ENCODE assay signal across 8 cellular contexts in the genomic region with DNA sequence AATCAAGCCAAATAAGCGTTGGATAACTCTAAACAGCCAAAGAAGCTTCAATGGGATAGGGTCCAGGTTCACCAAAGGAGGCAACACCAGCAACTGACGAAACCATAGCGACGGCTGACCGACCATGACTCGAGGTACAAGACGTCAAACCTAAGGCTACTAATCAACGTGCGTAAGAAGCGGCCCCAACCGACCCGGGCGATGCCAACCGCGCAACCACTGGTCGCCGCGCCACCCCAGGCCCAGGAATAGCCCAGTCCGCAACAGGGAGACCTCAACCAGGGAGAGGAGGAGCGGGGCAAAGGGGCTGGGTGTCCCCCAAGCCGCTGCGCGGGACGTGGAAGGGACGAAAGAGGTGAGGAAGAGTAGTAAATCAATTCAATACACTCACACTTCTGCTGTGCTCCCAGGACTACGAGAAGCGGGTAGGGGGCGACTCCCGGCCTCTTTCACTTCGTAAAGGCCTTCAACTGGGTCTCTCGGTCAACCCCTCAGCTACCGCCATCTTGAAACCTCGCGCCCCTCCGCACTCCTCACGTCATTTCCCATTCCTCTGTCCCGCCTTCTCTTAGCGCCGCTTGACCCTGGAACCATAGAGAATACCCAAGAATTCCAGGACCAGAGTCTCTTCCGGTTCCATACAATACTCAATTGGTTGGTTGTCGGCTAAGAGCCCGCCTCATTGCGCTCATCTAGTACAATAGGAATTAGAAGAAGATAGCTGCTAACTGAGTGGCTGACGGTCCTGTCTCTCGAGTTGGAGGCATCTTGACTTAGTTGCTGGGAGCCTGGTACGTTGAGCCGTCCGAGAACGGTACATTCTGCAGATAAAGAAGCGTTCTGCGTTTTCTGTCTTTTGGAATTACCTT. TPM values are rescaled to one million over a fixed set of nuclear protein-coding genes. Genes with fewer than 3 reads are reported as not detected.
DNase-seq lines count a peak whose midpoint lies in the region; ATAC-seq, FAIRE-seq and TF ChIP-seq lines count a peak whose summit lies in the region.

A gene with protein sequence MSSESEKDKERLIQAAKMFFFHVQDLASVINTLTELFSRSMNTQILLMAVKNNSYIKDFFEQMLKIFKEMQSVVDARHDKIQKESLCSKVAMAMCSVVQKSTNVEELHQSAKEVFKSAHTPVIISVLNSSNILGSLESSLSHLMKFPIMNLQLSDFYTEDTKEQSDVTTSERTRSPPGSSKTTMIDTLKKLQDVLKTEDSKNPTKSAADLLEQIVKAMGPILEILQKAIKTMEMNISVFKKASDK (plus strand): TSS at position 710 of the 869 bp plus-strand sequence. CDS start 19,266 bp downstream, outside the sequence.
A gene (minus strand): TSS at position 518 of the 869 bp plus-strand sequence. CDS start 2,095 bp downstream, outside the sequence.

- TF ChIP-seq POLR2A in GM12892 (IDR thresholded peaks at IDR 0.05; ENCODE audit: low read depth, low read length) (peak; percentile 84), tibial nerve (IDR thresholded peaks at IDR 0.05) (peak; percentile 36 to 84)

- H3K9me3 ChIP-seq in SU-DHL-6 (ENCODE audit: insufficient read depth, low read length) = no peaks in the 10 kb centered on the region
- H3K9me3 ChIP-seq in parathyroid adenoma (ENCODE audit: control insufficient read depth, low read length) = no peaks in the 10 kb centered on the region
- no peaks in the 10 kb centered on the region for H3K9me3 ChIP-seq in tibial nerve

- H3K4me1 ChIP-seq in parathyroid adenoma (peaks cover 3% of the 10 kb centered on the region), tibial nerve (peaks cover 0 to 43% (median 13%) of the 10 kb centered on the region in 4 donors)

- intact Hi-C loops in cardiac septum (cut with DNase I) = loop anchor here (1.0 to 5.0 kb wide), 2 partner anchors 33 to 39 kb away; a partner anchor contains a TSS

- H3K9ac ChIP-seq in SU-DHL-6 (ENCODE audit: low read length) (peak within 1 kb of the TSS; percentile 85), parathyroid adenoma (peak within 1 kb of the TSS; percentile 9)

- peak; percentile 96 for FAIRE-seq in GM12892 (lab: Jason Lieb, UNC)

- H3K79me2 ChIP-seq in SU-DHL-6 (ENCODE audit: insufficient read depth, low read length) = peaks cover 57% of the 10 kb centered on the region
- H3K79me2 ChIP-seq in parathyroid adenoma = peaks cover 18% of the 10 kb centered on the region

- peak within 1 kb of the TSS; percentile 87 for H2AFZ ChIP-seq in SU-DHL-6 (ENCODE audit: low read depth, low read length, severe bottlenecking)
- peak within 1 kb of the TSS; percentile 84 for H2AFZ ChIP-seq in parathyroid adenoma

- H3K27ac ChIP-seq in SU-DHL-6 (ENCODE audit: low read depth, low read length) (peak within 1 kb of the TSS; percentile 51), adipose tissue (ENCODE audit: low read depth, low read length) (peak within 1 kb of the TSS; percentile 64), parathyroid adenoma (peak within 1 kb of the TSS; percentile 73), tibial nerve (peak within 1 kb of the TSS; percentile 92 to 96 (median 94))

- no peak for TF ChIP-seq CTCF in SU-DHL-6 (IDR thresholded peaks at IDR 0.05; ENCODE audit: insufficient read depth, low read length, poor library complexity, severe bottlenecking)
- no peak for TF ChIP-seq CTCF in parathyroid adenoma (IDR thresholded peaks at IDR 0.05)
- peak in 1 of 5 experiments; percentile 30 for TF ChIP-seq CTCF in tibial nerve (IDR thresholded peaks at IDR 0.05)

- peaks cover 18% of the 10 kb centered on the region for H4K20me1 ChIP-seq in SU-DHL-6 (ENCODE audit: low read depth, low read length)

- peak; percentile 86 to 94 for TF ChIP-seq EP300 in tibial nerve (IDR thresholded peaks at IDR 0.05)

- H3F3A ChIP-seq in SU-DHL-6 (ENCODE audit: insufficient read depth) = peaks cover 4% of the 10 kb centered on the region; the same call in 1 of the 2 replicates

- H3K4me2 ChIP-seq in SU-DHL-6 (ENCODE audit: low read depth, low read length, poor library complexity, severe bottlenecking) (peak within 1 kb of the TSS; percentile 92), parathyroid adenoma (ENCODE audit: low read length) (peak within 1 kb of the TSS; percentile 91)

- H3K27me3 ChIP-seq in SU-DHL-6 (ENCODE audit: low read length) (no peaks in the 10 kb centered on the region), parathyroid adenoma (ENCODE audit: control insufficient read depth, insufficient read depth, low read length) (no peaks in the 10 kb centered on the region), tibial nerve (no peaks in the 10 kb centered on the region)

- H3K36me3 ChIP-seq in SU-DHL-6 (ENCODE audit: low read length) (peaks cover 17% of the 10 kb centered on the region; the same call in 1 of the 2 replicates), parathyroid adenoma (ENCODE audit: control insufficient read depth, insufficient read depth, low read length) (no peaks in the 10 kb centered on the region), tibial nerve (peaks cover 0 to 14% (median 0%) of the 10 kb centered on the region in 3 donors)

- H3K9me2 ChIP-seq in SU-DHL-6 (replicated peaks; ENCODE audit: insufficient read depth, low read length) = no peaks in the 10 kb centered on the region

- DNase-seq in GM12892 (ENCODE audit: insufficient read length) (peak; percentile 63), NCI-H1417 treated with DMSO at 0.1 percent for 48 hours (lab: John Stamatoyannopoulos, UW) (peak; percentile 99), cardiac septum (ENCODE audit: low spot score) (peak; percentile 95), tibial nerve (ENCODE audit: low spot score in 2 of 2) (peak; percentile 90 to 97)

- WGBS in adipose tissue, 3 donors = 0% methylated on average over 51 of the region's 51 CpGs
- 0% methylated on average over 51 of the region's 51 CpGs for WGBS in tibial nerve, 2 donors

- ATAC-seq in HG02798 (IDR thresholded peaks at IDR 0.05; ENCODE audit: poor library complexity, unreplicated experiment) = peak; percentile 100

- H3K4me3 ChIP-seq in SU-DHL-6 (ENCODE audit: insufficient read depth, low read length, poor library complexity, severe bottlenecking) = peak within 1 kb of the TSS; percentile 90
- H3K4me3 ChIP-seq in parathyroid adenoma (ENCODE audit: low read depth, low read length) = peak within 1 kb of the TSS; percentile 98
- peak within 1 kb of the TSS; percentile 78 to 91 (median 88) for H3K4me3 ChIP-seq in tibial nerve

RNA-seq across cellular contexts. Expression of the first gene that starts in this region (rescaled TPM):
- 3.6 TPM for polyA plus RNA-seq in GM12892 (2012; ENCODE audit: missing spikeins)
- polyA plus RNA-seq in adipose tissue = 1 to 10 TPM in 1 of 3 donors, under 1 TPM in 2; 0.49 to 1.0 (median 0.82) TPM
- 2.5 TPM for total RNA-seq in cardiac septum
- 1 to 10 TPM in 1 of 4 donors, under 1 TPM in 3; 0.20 to 2.1 (median 0.89) TPM for total RNA-seq in tibial nerve

RNA-seq across cellular contexts. Expression of the second gene that starts in this region (rescaled TPM):
- polyA plus RNA-seq in GM12892 (2012; ENCODE audit: missing spikeins) = 56.2 TPM
- polyA plus RNA-seq in adipose tissue = 10 to 100 TPM; 11.5 to 22.3 (median 19.9) TPM
- total RNA-seq in cardiac septum (51.7 TPM), tibial nerve (10 to 100 TPM; 11.7 to 22.6 (median 19.2) TPM)

Comparison
In these comparisons a context has a peak if more than half of its experiments do, and no peak if none do; other contexts are left out.
1. Peak in every context shown above with its lines: DNase-seq, ATAC-seq, H3K4me3 ChIP-seq and H3K27ac ChIP-seq.